15 cellular contexts compared by ENCODE assay signal in genomic region chr12:105580841-105581352, GRCh38.
DNase-seq lines count a peak whose midpoint lies in the region; TF ChIP-seq lines count a peak whose summit lies in the region.
"Had no signal": no experiment of that assay in that cellular context is flagged by ENCODE, and none has a peak within 500 bp of the region (broad histone marks: within the 10 kb centered on the region; RNA-seq: fewer than 3 reads in every experiment).

No MANE protein-coding gene starts in this region.

- H3K9me3 ChIP-seq in mesenchymal stem cell (ENCODE audit: control insufficient read depth, low read length), result no peaks in the 10 kb centered on the region

- no peaks in the 10 kb centered on the region for H3K9me3 Mint-ChIP-seq in activated naive CD8-positive, alpha-beta T cell treated with anti-CD3 and anti-CD28 coated beads for 36 hours
- H3K9me3 Mint-ChIP-seq: CD8-positive, alpha-beta memory T cell had no signal

- 48% methylated on average over 5 of the region's 5 CpGs for WGBS in mesenchymal stem cell

- H2AFZ ChIP-seq in mesenchymal stem cell (ENCODE audit: low read depth, low read length), result no peak overlapping the region

- peak; percentile 24 for DNase-seq in DMS53 treated with DMSO at 0.1 percent for 48 hours (lab: John Stamatoyannopoulos, UW; ENCODE audit: unreplicated experiment)
- peak; percentile 82 for DNase-seq in NCI-H2029 (lab: John Stamatoyannopoulos, UW)
- peak; percentile 48 for DNase-seq in epithelial cell of esophagus (ENCODE audit: low read depth)
- DNase-seq in mesenchymal stem cell, result no peak
- DNase-seq in middle frontal gyrus (ENCODE audit: extremely low spot score, low spot score), result no peak
- DNase-seq in activated naive CD8-positive, alpha-beta T cell treated with anti-CD3 and anti-CD28 coated beads for 36 hours, result no peak
- DNase-seq in hepatic stellate cell (ENCODE audit: low spot score), result no peak
- DNase-seq in stimulated activated CD4-positive, alpha-beta T cell treated with anti-CD3 and anti-CD28 coated beads, Interleukin-2, amount 100 ng/mL, for 48 hours, result no peak
- DNase-seq: activated CD4-positive, alpha-beta T cell treated with anti-CD3 and anti-CD28 coated beads for 48 hours; activated gamma-delta T cell; CD8-positive, alpha-beta memory T cell; EL; immature natural killer cell; NCI-H526 treated with DMSO at 0.1 percent for 48 hours; OCI-M1 had no signal

- H3K36me3 ChIP-seq in mesenchymal stem cell (ENCODE audit: control insufficient read depth in 1 of 2, insufficient read depth in 2 of 2, low read depth in 1 of 2, low read length in 2 of 2), result no peaks in the 10 kb centered on the region

- H3K27me3 ChIP-seq in mesenchymal stem cell (ENCODE audit: control insufficient read depth in 1 of 2, insufficient read depth in 1 of 2, low read length in 2 of 2), result peaks cover 0 to 9% of the 10 kb centered on the region in 2 experiments

- no peak overlapping the region for H3K18ac ChIP-seq in mesenchymal stem cell (ENCODE audit: low read depth in 1 of 2, low read length in 2 of 2)

- H3K9ac ChIP-seq in mesenchymal stem cell (ENCODE audit: low read length), result no peak overlapping the region

- peaks cover 5% of the 10 kb centered on the region for H3K4me1 ChIP-seq in mesenchymal stem cell (ENCODE audit: control insufficient read depth, insufficient read depth, low read depth, low read length)

- no peak overlapping the region for H3K27ac Mint-ChIP-seq in activated naive CD8-positive, alpha-beta T cell treated with anti-CD3 and anti-CD28 coated beads for 36 hours
- H3K27ac Mint-ChIP-seq: CD8-positive, alpha-beta memory T cell had no signal

- TF ChIP-seq CTCF in epithelial cell of esophagus (IDR thresholded peaks at IDR 0.05; ENCODE audit: insufficient read depth, low read depth, low read length, missing control alignments), result no peak

- H3K4me3 Mint-ChIP-seq in activated naive CD8-positive, alpha-beta T cell treated with anti-CD3 and anti-CD28 coated beads for 36 hours, result no peak overlapping the region
- H3K4me3 Mint-ChIP-seq: CD8-positive, alpha-beta memory T cell; immature natural killer cell had no signal

- no peak overlapping the region for H3K4me2 ChIP-seq in mesenchymal stem cell (ENCODE audit: low read length, poor library complexity, severe bottlenecking)

- no peak overlapping the region for H3K23ac ChIP-seq in mesenchymal stem cell (ENCODE audit: low read length in 2 of 2)

- H4K8ac ChIP-seq in mesenchymal stem cell (ENCODE audit: low read length), result no peak overlapping the region

- peak overlapping the region; percentile 36 for H2AK5ac ChIP-seq in mesenchymal stem cell (ENCODE audit: low read length, severe bottlenecking)

- no peak overlapping the region for H2BK120ac ChIP-seq in mesenchymal stem cell (ENCODE audit: low read depth, low read length)

- peaks cover 15% of the 10 kb centered on the region for H3K27me3 Mint-ChIP-seq in activated naive CD8-positive, alpha-beta T cell treated with anti-CD3 and anti-CD28 coated beads for 36 hours

- H2BK5ac ChIP-seq in mesenchymal stem cell (ENCODE audit: low read depth, low read length, poor library complexity, severe bottlenecking), result no peak overlapping the region

- no peak overlapping the region for H3K27ac ChIP-seq in mesenchymal stem cell (ENCODE audit: low read length, poor library complexity, severe bottlenecking)

- H3K4me3 ChIP-seq in epithelial cell of esophagus (ENCODE audit: low read length) (no peak overlapping the region), mesenchymal stem cell (ENCODE audit: insufficient read depth in 1 of 2, low read depth in 1 of 2, low read length in 2 of 2) (no peak overlapping the region)

- H3K36me3 Mint-ChIP-seq in activated naive CD8-positive, alpha-beta T cell treated with anti-CD3 and anti-CD28 coated beads for 36 hours, result no peaks in the 10 kb centered on the region
- H3K36me3 Mint-ChIP-seq: CD8-positive, alpha-beta memory T cell; immature natural killer cell had no signal

- no peak overlapping the region for H2BK12ac ChIP-seq in mesenchymal stem cell (ENCODE audit: low read length in 2 of 2)

- no peak overlapping the region for H2BK15ac ChIP-seq in mesenchymal stem cell (ENCODE audit: low read depth, poor library complexity, severe bottlenecking)

- H3K4me1 Mint-ChIP-seq in activated naive CD8-positive, alpha-beta T cell treated with anti-CD3 and anti-CD28 coated beads for 36 hours, result no peaks in the 10 kb centered on the region
- H3K4me1 Mint-ChIP-seq: CD8-positive, alpha-beta memory T cell; immature natural killer cell had no signal

- no peaks in the 10 kb centered on the region for H3K79me1 ChIP-seq in mesenchymal stem cell (replicated peaks; ENCODE audit: low read length, poor library complexity, severe bottlenecking)

- no peak overlapping the region for H3K14ac ChIP-seq in mesenchymal stem cell (ENCODE audit: low read length in 2 of 2)

- no peak overlapping the region for H3K4ac ChIP-seq in mesenchymal stem cell (ENCODE audit: low read depth in 1 of 2, low read length in 2 of 2)

- no peak overlapping the region for H4K91ac ChIP-seq in mesenchymal stem cell (ENCODE audit: low read length)

Comparison
In these comparisons a context has a peak if more than half of its experiments do, and no peak if none do; other contexts are left out.
1. DNase-seq: peak in DMS53 treated with DMSO at 0.1 percent for 48 hours (single experiment), NCI-H2029 (single experiment) and epithelial cell of esophagus (single experiment); none in mesenchymal stem cell (single experiment), middle frontal gyrus (single experiment), activated naive CD8-positive, alpha-beta T cell treated with anti-CD3 and anti-CD28 coated beads for 36 hours (single experiment), hepatic stellate cell (single experiment) and stimulated activated CD4-positive, alpha-beta T cell treated with anti-CD3 and anti-CD28 coated beads, Interleukin-2, amount 100 ng/mL, for 48 hours (0 of 2).